Comparison of ENCODE assay signal across 1 cellular context in genomic region chr7:96832107-96832506, GRCh38.
TF ChIP-seq lines count a peak whose summit lies in the region.

No MANE protein-coding gene starts in this region.

TF ChIP-seq in HepG2, 621 proteins besides CTCF, POLR2A, EP300 and RAD21 (continued from another document):
- TF ChIP-seq ZNF687 (CRISPR knock-in tag; IDR thresholded peaks at IDR 0.05) (no peak), FOXK1 (CRISPR knock-in tag; IDR thresholded peaks at IDR 0.05; ENCODE audit: borderline replicate concordance, low read depth) (no peak), GFI1 (CRISPR knock-in tag; IDR thresholded peaks at IDR 0.05; ENCODE audit: borderline replicate concordance) (no peak)
